Comparison of ENCODE assay signal across 1 cellular context in the genomic region with DNA sequence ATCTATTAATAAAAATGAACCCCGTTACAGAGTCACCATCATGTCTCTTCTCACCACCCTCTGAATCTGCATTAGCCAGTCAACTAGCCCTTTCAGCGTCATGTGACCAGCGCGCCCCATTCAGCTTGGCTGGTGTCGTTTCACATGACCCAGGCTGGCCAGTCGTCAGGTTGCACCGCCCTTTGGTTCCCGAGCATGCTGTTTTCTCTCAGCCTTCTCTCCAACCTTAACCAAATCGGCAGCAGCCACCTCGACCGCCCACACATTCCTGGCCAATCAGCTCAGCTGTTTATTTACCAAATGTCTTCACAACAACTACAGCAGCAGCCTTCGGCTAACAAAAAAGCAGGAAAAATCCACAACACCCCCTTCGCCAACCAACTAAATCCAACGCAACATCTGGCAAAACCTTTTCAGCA.
TF ChIP-seq lines count a peak whose summit lies in the region.

No MANE protein-coding gene starts in this region.

TF ChIP-seq in GM12878, 131 proteins besides CTCF, POLR2A, EP300 and RAD21 (continued from another document):
- no peak for TF ChIP-seq ZBTB40 (IDR thresholded peaks at IDR 0.05; ENCODE audit: borderline replicate concordance)
- TF ChIP-seq MEF2A (IDR thresholded peaks at IDR 0.05; ENCODE audit: insufficient read depth, low read depth, low read length), result no peak
- TF ChIP-seq, protein P1, sequence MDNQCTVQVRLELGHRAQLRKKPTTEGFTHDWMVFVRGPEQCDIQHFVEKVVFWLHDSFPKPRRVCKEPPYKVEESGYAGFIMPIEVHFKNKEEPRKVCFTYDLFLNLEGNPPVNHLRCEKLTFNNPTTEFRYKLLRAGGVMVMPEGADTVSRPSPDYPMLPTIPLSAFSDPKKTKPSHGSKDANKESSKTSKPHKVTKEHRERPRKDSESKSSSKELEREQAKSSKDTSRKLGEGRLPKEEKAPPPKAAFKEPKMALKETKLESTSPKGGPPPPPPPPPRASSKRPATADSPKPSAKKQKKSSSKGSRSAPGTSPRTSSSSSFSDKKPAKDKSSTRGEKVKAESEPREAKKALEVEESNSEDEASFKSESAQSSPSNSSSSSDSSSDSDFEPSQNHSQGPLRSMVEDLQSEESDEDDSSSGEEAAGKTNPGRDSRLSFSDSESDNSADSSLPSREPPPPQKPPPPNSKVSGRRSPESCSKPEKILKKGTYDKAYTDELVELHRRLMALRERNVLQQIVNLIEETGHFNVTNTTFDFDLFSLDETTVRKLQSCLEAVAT (IDR thresholded peaks at IDR 0.05), result peak; percentile 61; the same call in 1 of the 2 replicates
- TF ChIP-seq CREB1 (IDR thresholded peaks at IDR 0.05; ENCODE audit: low read depth), result no peak
- peak; percentile 95 for TF ChIP-seq RAD51 (IDR thresholded peaks at IDR 0.05)
- peak; percentile 77 for TF ChIP-seq USF1 (IDR thresholded peaks at IDR 0.05; ENCODE audit: borderline replicate concordance, extremely low read length, insufficient read depth, low read depth, low read length)
